23 cellular contexts compared by ENCODE assay signal in the genomic region with DNA sequence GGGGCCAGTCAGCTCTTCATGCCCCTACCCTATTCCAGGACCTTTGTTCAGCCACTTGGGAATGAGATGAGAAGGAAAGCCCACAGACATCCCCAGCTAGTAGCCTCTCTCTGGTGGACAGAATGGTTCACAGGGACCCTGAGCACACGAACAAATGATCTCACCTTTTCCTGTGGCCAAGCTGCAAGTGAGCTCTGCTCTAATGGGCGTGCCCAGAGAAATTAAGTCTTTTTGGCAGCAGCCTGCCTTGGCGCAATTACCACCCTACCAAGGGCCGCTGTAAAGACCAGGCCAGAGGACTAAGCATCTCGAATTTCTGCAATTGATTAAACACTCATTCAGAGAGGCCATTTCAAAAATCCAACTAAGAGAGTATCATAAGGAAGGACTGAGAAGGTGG. TPM values are rescaled to one million over a fixed set of nuclear protein-coding genes. Genes with fewer than 3 reads are reported as not detected.
DNase-seq lines count a peak whose midpoint lies in the region; ATAC-seq and TF ChIP-seq lines count a peak whose summit lies in the region.
"Had no signal": no experiment of that assay in that cellular context is flagged by ENCODE, and none has a peak within 500 bp of the region (broad histone marks: within the 10 kb centered on the region; RNA-seq: fewer than 3 reads in every experiment).

No MANE protein-coding gene starts in this region.

- H3K36me3 Mint-ChIP-seq in CD4-positive, CD25-positive, alpha-beta regulatory T cell = no peaks in the 10 kb centered on the region
- H3K36me3 Mint-ChIP-seq: type B pancreatic cell had no signal

- peaks cover 31% of the 10 kb centered on the region for H3K4me1 ChIP-seq in CD4-positive, CD25-positive, alpha-beta regulatory T cell (ENCODE audit: control insufficient read depth, insufficient read depth, low read length, poor library complexity, severe bottlenecking)
- peaks cover 18% of the 10 kb centered on the region for H3K4me1 ChIP-seq in GM23248 (ENCODE audit: insufficient read depth)
- H3K4me1 ChIP-seq in hepatocyte (ENCODE audit: insufficient read depth) = no peaks in the 10 kb centered on the region
- H3K4me1 ChIP-seq: gastrocnemius medialis, lower lobe of right lung, prostate gland, sigmoid colon had no signal

- 35 to 37% methylated on average over 5 of the region's 5 CpGs for WGBS in GM23248 (ENCODE audit: low coverage in 1 of 2, low lambda C conversion rate in 2 of 2, missing lambda C conversion rate in 2 of 2), 2 experiments
- WGBS in hepatocyte (ENCODE audit: low lambda C conversion rate, missing lambda C conversion rate) = 80% methylated on average over 5 of the region's 5 CpGs

- no peak for DNase-seq in CD4-positive, CD25-positive, alpha-beta regulatory T cell
- DNase-seq in GM23248 = peak; percentile 13
- DNase-seq in NCI-H69 (lab: John Stamatoyannopoulos, UW) = peak; percentile 63
- DNase-seq in fibroblast of peridontal ligament (ENCODE audit: extremely low read depth) = peak; percentile 1
- no peak for DNase-seq in hepatocyte (ENCODE audit: low spot score)
- no peak for DNase-seq in OCI-M2 (lab: John Stamatoyannopoulos, UW; ENCODE audit: unreplicated experiment)
- DNase-seq in activated naive CD4-positive, alpha-beta T cell treated with anti-CD3 and anti-CD28 coated beads, Interleukin-2, amount 50 U/mL, for 16 hours = no peak
- DNase-seq: activated CD4-positive, alpha-beta T cell treated with anti-CD3 and anti-CD28 coated beads for 4 hours; CD4-positive, alpha-beta T cell; gastrocnemius medialis; lower lobe of right lung; naive thymus-derived CD8-positive, alpha-beta T cell; NCI-H1436 treated with DMSO at 0.1 percent for 48 hours; NCI-H524; nucleus accumbens; Peyer's patch; SHP77 treated with DMSO at 0.1 percent for 48 hours; sigmoid colon; stimulated activated CD4-positive, alpha-beta T cell treated with anti-CD3 and anti-CD28 coated beads, Interleukin-4, amount 100 ng/mL, for 4 hours had no signal

- peaks cover 19 to 46% (median 22%) of the 10 kb centered on the region in 4 donors for H3K4me1 Mint-ChIP-seq in CD4-positive, CD25-positive, alpha-beta regulatory T cell

- H3K27me3 ChIP-seq in CD4-positive, CD25-positive, alpha-beta regulatory T cell (ENCODE audit: control insufficient read depth, insufficient read depth, low read length) = no peaks in the 10 kb centered on the region
- H3K27me3 ChIP-seq in GM23248 (replicated peaks; ENCODE audit: insufficient read depth) (no peaks in the 10 kb centered on the region), hepatocyte (no peaks in the 10 kb centered on the region)
- H3K27me3 ChIP-seq: gastrocnemius medialis, Peyer's patch, sigmoid colon had no signal

- H3K9me3 ChIP-seq in CD4-positive, CD25-positive, alpha-beta regulatory T cell (ENCODE audit: control insufficient read depth in 2 of 2, low read length in 2 of 2) = peaks cover 0 to 3% of the 10 kb centered on the region in 2 experiments
- no peaks in the 10 kb centered on the region for H3K9me3 ChIP-seq in GM23248 (ENCODE audit: low read depth)
- H3K9me3 ChIP-seq in hepatocyte (ENCODE audit: low read depth) = no peaks in the 10 kb centered on the region
- H3K9me3 ChIP-seq: gastrocnemius medialis, lower lobe of right lung, Peyer's patch, prostate gland, sigmoid colon had no signal

- H3K4me3 Mint-ChIP-seq in CD4-positive, CD25-positive, alpha-beta regulatory T cell = peak overlapping the region in 1 of 4 donors; percentile 23
- H3K4me3 Mint-ChIP-seq: activated T-helper 17 cell treated with anti-CD3 and anti-CD28 coated beads, Interleukin-2, amount 50 U/mL, for 72 hours; CD4-positive, alpha-beta T cell; naive thymus-derived CD8-positive, alpha-beta T cell; type B pancreatic cell had no signal

- H3K27ac Mint-ChIP-seq in CD4-positive, CD25-positive, alpha-beta regulatory T cell = peak overlapping the region in 2 of 3 donors; percentile 16 to 46
- H3K27ac Mint-ChIP-seq: activated naive CD4-positive, alpha-beta T cell treated with anti-CD3 and anti-CD28 coated beads, Interleukin-2, amount 50 U/mL, for 72 hours; activated T-helper 17 cell treated with anti-CD3 and anti-CD28 coated beads, Interleukin-2, amount 50 U/mL, for 72 hours; CD4-positive, alpha-beta T cell; type B pancreatic cell had no signal

- in situ Hi-C loops in GM23248 (cut with MboI) = no loop called here

- peaks cover 0 to 8% (median 0%) of the 10 kb centered on the region in 7 donors for H3K9me3 Mint-ChIP-seq in CD4-positive, CD25-positive, alpha-beta regulatory T cell
- H3K9me3 Mint-ChIP-seq: activated T-helper 17 cell treated with anti-CD3 and anti-CD28 coated beads, Interleukin-2, amount 50 U/mL, for 72 hours had no signal

- H3K4me2 ChIP-seq in GM23248 (ENCODE audit: unreplicated experiment) (no peak overlapping the region), hepatocyte (no peak overlapping the region)

- no peak overlapping the region for H3K27ac ChIP-seq in CD4-positive, CD25-positive, alpha-beta regulatory T cell (ENCODE audit: insufficient read depth, low read length, poor library complexity, severe bottlenecking)
- H3K27ac ChIP-seq in GM23248 (no peak overlapping the region), hepatocyte (no peak overlapping the region)
- H3K27ac ChIP-seq: gastrocnemius medialis, lower lobe of right lung, Peyer's patch, prostate gland, sigmoid colon had no signal

- TF ChIP-seq CTCF in hepatocyte (IDR thresholded peaks at IDR 0.05; ENCODE audit: poor library complexity) = no peak

- H3K9ac ChIP-seq in GM23248 = no peak overlapping the region

- H3K4me3 ChIP-seq in CD4-positive, CD25-positive, alpha-beta regulatory T cell (ENCODE audit: low read depth, low read length) = no peak overlapping the region
- H3K4me3 ChIP-seq in GM23248 (no peak overlapping the region), hepatocyte (no peak overlapping the region)
- H3K4me3 ChIP-seq: gastrocnemius medialis, lower lobe of right lung, Peyer's patch, prostate gland, sigmoid colon had no signal

- no peaks in the 10 kb centered on the region for H3K27me3 Mint-ChIP-seq in CD4-positive, CD25-positive, alpha-beta regulatory T cell
- H3K27me3 Mint-ChIP-seq: activated T-helper 17 cell treated with anti-CD3 and anti-CD28 coated beads, Interleukin-2, amount 50 U/mL, for 72 hours; CD4-positive, alpha-beta T cell; naive thymus-derived CD8-positive, alpha-beta T cell; type B pancreatic cell had no signal

- H3K9me2 ChIP-seq in GM23248 (ENCODE audit: insufficient read depth) (no peaks in the 10 kb centered on the region), hepatocyte (replicated peaks; ENCODE audit: insufficient read depth) (no peaks in the 10 kb centered on the region)

- H4K20me1 ChIP-seq in GM23248 (ENCODE audit: insufficient read depth) = no peaks in the 10 kb centered on the region
- no peaks in the 10 kb centered on the region for H4K20me1 ChIP-seq in hepatocyte (ENCODE audit: insufficient read depth, poor library complexity, severe bottlenecking)

- H2AFZ ChIP-seq in GM23248 (no peak overlapping the region), hepatocyte (no peak overlapping the region)

- H3K79me2 ChIP-seq in GM23248 (ENCODE audit: insufficient read depth) (no peaks in the 10 kb centered on the region), hepatocyte (no peaks in the 10 kb centered on the region)

- peaks cover 15% of the 10 kb centered on the region for H3F3A ChIP-seq in GM23248 (ENCODE audit: insufficient read depth)

- no peak for ATAC-seq in CD4-positive, CD25-positive, alpha-beta regulatory T cell (ENCODE audit: low read depth in 2 of 2)
- ATAC-seq: gastrocnemius medialis; lower lobe of right lung; naive thymus-derived CD8-positive, alpha-beta T cell had no signal

- H3K36me3 ChIP-seq in CD4-positive, CD25-positive, alpha-beta regulatory T cell (ENCODE audit: control insufficient read depth, insufficient read depth, low read length) = no peaks in the 10 kb centered on the region
- no peaks in the 10 kb centered on the region for H3K36me3 ChIP-seq in GM23248 (ENCODE audit: low read depth)
- no peaks in the 10 kb centered on the region for H3K36me3 ChIP-seq in hepatocyte (replicated peaks; ENCODE audit: insufficient read depth, low read depth)
- H3K36me3 ChIP-seq: gastrocnemius medialis, lower lobe of right lung, Peyer's patch, prostate gland, sigmoid colon had no signal

RNA-seq across cellular contexts. Expression of a gene that starts 56.0 kb away (rescaled TPM):
- total RNA-seq in CD4-positive, CD25-positive, alpha-beta regulatory T cell = 24.2 TPM
- polyA plus RNA-seq in CD4-positive, CD25-positive, alpha-beta regulatory T cell = 1 to 10 TPM in 3 of 4 donors, under 1 TPM in 1; 1.00 to 1.5 (median 1.4) TPM
- total RNA-seq in GM23248 (2014; rRNA removed; shearing (Covaris generic)) = 0.76 and 1.1 TPM in 2 replicates
- polyA plus RNA-seq in GM23248 (2016; fragmentation: Nextera tagmentation; extraction: Ambion mirVana) (1.5 and 1.8 TPM in 2 replicates), hepatocyte (6.6 and 14.4 TPM in 2 replicates)
- 3.2 and 3.7 TPM in 2 replicates for total RNA-seq in hepatocyte

Comparison
In these comparisons a context has a peak if more than half of its experiments do, and no peak if none do; other contexts are left out.
1. DNase-seq: peak in GM23248 (single experiment), NCI-H69 (single experiment) and fibroblast of peridontal ligament (single experiment); none in CD4-positive, CD25-positive, alpha-beta regulatory T cell (0 of 3), hepatocyte (single experiment), OCI-M2 (single experiment) and activated naive CD4-positive, alpha-beta T cell treated with anti-CD3 and anti-CD28 coated beads, Interleukin-2, amount 50 U/mL, for 16 hours (single experiment).